In the genomic region with DNA sequence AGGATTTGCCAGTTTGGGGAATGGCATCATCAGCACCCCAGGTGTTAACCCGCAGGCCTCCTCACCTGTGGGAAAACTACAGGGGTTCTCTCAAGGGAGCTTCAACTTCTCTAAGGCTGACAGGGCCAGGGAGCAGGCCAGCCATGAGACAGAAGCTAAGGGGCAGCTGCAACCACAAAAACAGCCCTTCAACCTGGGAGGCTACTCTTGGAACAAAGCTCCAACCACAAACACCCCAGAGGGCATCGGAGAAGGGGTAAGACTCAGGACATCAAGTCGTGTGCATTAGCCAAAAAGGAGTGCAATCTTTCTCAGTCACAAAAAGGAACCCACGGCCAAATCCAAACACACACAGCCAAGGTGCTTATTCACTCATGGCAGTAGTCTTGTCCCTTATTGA, we compare ENCODE assay signal across 18 cellular contexts.
DNase-seq lines count a peak whose midpoint lies in the region; ATAC-seq lines count a peak whose summit lies in the region.
"Had no signal": no experiment of that assay in that cellular context is flagged by ENCODE, and none has a peak within 500 bp of the region (broad histone marks: within the 10 kb centered on the region; RNA-seq: fewer than 3 reads in every experiment).

No MANE protein-coding gene starts in this region.

- no peaks in the 10 kb centered on the region for H3K9me3 ChIP-seq in iPS-20b (ENCODE audit: insufficient read depth, low read depth, low read length)
- H3K9me3 ChIP-seq: Caco-2, Peyer's patch had no signal

- peaks cover 22% of the 10 kb centered on the region for H3K4me1 Mint-ChIP-seq in stimulated activated naive CD8-positive, alpha-beta T cell treated with anti-CD3 and anti-CD28 coated beads, Interleukin-15, amount 100 ng/mL, for 72 hours

- 0 out of 2 replicates have a peak overlapping the region, but pooled peaks have one; percentile 15 for H3K9ac ChIP-seq in iPS-20b (ENCODE audit: low read depth, low read length)

- no peaks in the 10 kb centered on the region for H3K27me3 ChIP-seq in iPS-20b (ENCODE audit: insufficient read depth, low read length)
- H3K27me3 ChIP-seq: Peyer's patch had no signal

- no peak overlapping the region for H3K27ac Mint-ChIP-seq in stimulated activated naive CD8-positive, alpha-beta T cell treated with anti-CD3 and anti-CD28 coated beads, Interleukin-15, amount 100 ng/mL, for 72 hours
- H3K27ac Mint-ChIP-seq: B cell; CD4-positive, alpha-beta T cell; HFFc6 had no signal

- H3K27ac ChIP-seq in iPS-20b (ENCODE audit: low read length), result no peak overlapping the region
- H3K27ac ChIP-seq: Peyer's patch had no signal

- no peak overlapping the region for H3K4me3 ChIP-seq in iPS-20b (ENCODE audit: low read length)
- H3K4me3 ChIP-seq: Peyer's patch had no signal

- no peak overlapping the region for H3K4me3 Mint-ChIP-seq in stimulated activated naive CD8-positive, alpha-beta T cell treated with anti-CD3 and anti-CD28 coated beads, Interleukin-15, amount 100 ng/mL, for 72 hours
- H3K4me3 Mint-ChIP-seq: B cell; CD4-positive, alpha-beta T cell; HFFc6 had no signal

- H3K36me3 ChIP-seq in iPS-20b (ENCODE audit: insufficient read depth, low read depth, low read length), result no peaks in the 10 kb centered on the region
- H3K36me3 ChIP-seq: Peyer's patch had no signal

- peaks cover 10% of the 10 kb centered on the region for H3K27me3 Mint-ChIP-seq in stimulated activated naive CD8-positive, alpha-beta T cell treated with anti-CD3 and anti-CD28 coated beads, Interleukin-15, amount 100 ng/mL, for 72 hours
- H3K27me3 Mint-ChIP-seq: B cell; CD4-positive, alpha-beta T cell had no signal

- DNase-seq in stimulated activated naive CD8-positive, alpha-beta T cell treated with anti-CD3 and anti-CD28 coated beads, Interleukin-15, amount 100 ng/mL, for 72 hours, result no peak
- no peak for DNase-seq in stimulated activated naive CD8-positive, alpha-beta T cell treated with anti-CD3 and anti-CD28 coated beads, Interleukin-15, Interleukin-2, amounts not matched to agents 100 U/mL and 50 U/mL, for 24 hours
- DNase-seq in NCI-H69 (lab: John Stamatoyannopoulos, UW), result peak; percentile 28
- DNase-seq in NCI-H128 (lab: John Stamatoyannopoulos, UW; ENCODE audit: unreplicated experiment), result no peak
- DNase-seq in NCI-H82 treated with DMSO at 0.1 percent for 48 hours (lab: John Stamatoyannopoulos, UW; ENCODE audit: unreplicated experiment), result no peak
- no peak for DNase-seq in iPS-NIHi7 (ENCODE audit: extremely low spot score)
- DNase-seq: Caco-2; CD4-positive, alpha-beta T cell; GF-D8; HFFc6; KBM-7; NCI-H1048; NCI-H2081 treated with DMSO at 0.1 percent for 48 hours; NCI-H510A; Peyer's patch had no signal

- H3K9me3 Mint-ChIP-seq in stimulated activated naive CD8-positive, alpha-beta T cell treated with anti-CD3 and anti-CD28 coated beads, Interleukin-15, amount 100 ng/mL, for 72 hours, result no peaks in the 10 kb centered on the region
- H3K9me3 Mint-ChIP-seq: CD4-positive, alpha-beta T cell; HFFc6 had no signal

- peaks cover 13% of the 10 kb centered on the region; the same call in 1 of the 2 replicates for H3K4me1 ChIP-seq in iPS-20b (ENCODE audit: insufficient read depth, low read length)
- H3K4me1 ChIP-seq: Caco-2 had no signal

- peak; percentile 31 for ATAC-seq in stimulated activated naive CD8-positive, alpha-beta T cell treated with anti-CD3 and anti-CD28 coated beads, Interleukin-15, amount 100 ng/mL, for 72 hours
- no peak for ATAC-seq in stimulated activated naive CD8-positive, alpha-beta T cell treated with anti-CD3 and anti-CD28 coated beads, Interleukin-15, Interleukin-2, amounts not matched to agents 100 U/mL and 50 U/mL, for 24 hours
- ATAC-seq: Right ventricle myocardium inferior had no signal
